Comparison of ENCODE assay signal across 8 cellular contexts in the genomic region with DNA sequence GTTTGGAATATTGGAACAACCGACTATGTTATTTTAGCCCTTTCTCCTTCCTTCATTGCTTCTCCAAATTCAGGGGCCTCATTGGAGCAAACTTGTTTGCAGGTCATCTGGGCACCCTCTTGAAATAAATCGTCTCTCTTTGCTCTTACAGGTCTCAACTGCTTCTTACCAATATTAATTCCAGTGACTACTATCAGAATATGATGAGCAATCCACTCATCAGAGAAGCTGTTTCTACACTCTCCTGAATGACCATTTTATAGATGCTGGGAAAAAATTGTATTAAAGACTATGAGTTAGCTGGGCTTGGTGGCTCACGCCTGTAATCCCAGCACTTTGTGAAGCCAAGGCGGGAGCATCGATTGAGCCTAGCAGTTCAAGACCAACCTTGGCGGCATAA. TPM values are rescaled to one million over a fixed set of nuclear protein-coding genes. Genes with fewer than 3 reads are reported as not detected.
DNase-seq lines count a peak whose midpoint lies in the region; ATAC-seq lines count a peak whose summit lies in the region.

No MANE protein-coding gene starts in this region.

- CTCF ChIA-PET in activated CD4-positive, alpha-beta memory T cell treated with anti-CD3 and anti-CD28 coated beads, Interleukin-2, amount 10 ng/mL, durations not matched to agents 7 days and 5 days (lab: Charles Lee): interaction anchor here (0.7 kb wide), 1 partner anchor 11 kb away, joined by 3 read pairs; no protein-coding TSS in a partner anchor

- no peaks in the 10 kb centered on the region for H3K27me3 ChIP-seq in subcutaneous abdominal adipose tissue (ENCODE audit: control insufficient read depth in 5 of 5, insufficient read depth in 4 of 5, low read length in 5 of 5)

- peaks cover 2 to 22% (median 12%) of the 10 kb centered on the region in 5 donors for H3K4me1 ChIP-seq in subcutaneous abdominal adipose tissue (ENCODE audit: control insufficient read depth in 5 of 5, insufficient read depth in 5 of 5, low read length in 5 of 5)

- H3K36me3 Mint-ChIP-seq in activated CD4-positive, alpha-beta T cell treated with anti-CD3 and anti-CD28 coated beads, Interleukin-2, amount 10 ng/mL, durations not matched to agents 24 days and 14 days (ENCODE audit: low read depth): peaks cover 2% of the 10 kb centered on the region
- peaks cover 3% of the 10 kb centered on the region for H3K36me3 Mint-ChIP-seq in activated CD4-positive, alpha-beta memory T cell treated with anti-CD3 and anti-CD28 coated beads, Interleukin-2, amount 10 ng/mL, durations not matched to agents 7 days and 5 days (ENCODE audit: low read depth)
- H3K36me3 Mint-ChIP-seq in immature natural killer cell: no peaks in the 10 kb centered on the region

- peak overlapping the region in 2 of 5 donors; percentile 76 to 80 for H3K9ac ChIP-seq in subcutaneous abdominal adipose tissue (ENCODE audit: low read length in 5 of 5)

- no peaks in the 10 kb centered on the region for H3K27me3 Mint-ChIP-seq in activated CD4-positive, alpha-beta T cell treated with anti-CD3 and anti-CD28 coated beads, Interleukin-2, amount 10 ng/mL, durations not matched to agents 24 days and 14 days
- H3K27me3 Mint-ChIP-seq in activated CD4-positive, alpha-beta memory T cell treated with anti-CD3 and anti-CD28 coated beads, Interleukin-2, amount 10 ng/mL, durations not matched to agents 7 days and 5 days: no peaks in the 10 kb centered on the region
- H3K27me3 Mint-ChIP-seq in immature natural killer cell (ENCODE audit: low read depth in 3 of 3): peaks cover 7 to 23% (median 17%) of the 10 kb centered on the region in 3 donors

- H3K4me1 Mint-ChIP-seq in activated CD4-positive, alpha-beta T cell treated with anti-CD3 and anti-CD28 coated beads, Interleukin-2, amount 10 ng/mL, durations not matched to agents 24 days and 14 days: peaks cover 39% of the 10 kb centered on the region
- H3K4me1 Mint-ChIP-seq in activated CD4-positive, alpha-beta memory T cell treated with anti-CD3 and anti-CD28 coated beads, Interleukin-2, amount 10 ng/mL, durations not matched to agents 7 days and 5 days: peaks cover 51% of the 10 kb centered on the region
- peaks cover 43 to 45% of the 10 kb centered on the region in 2 donors for H3K4me1 Mint-ChIP-seq in immature natural killer cell

- peak overlapping the region; percentile 96 for H3K27ac ChIP-seq in subcutaneous abdominal adipose tissue (ENCODE audit: low read depth, low read length)

- H3K4me3 ChIP-seq in subcutaneous abdominal adipose tissue (ENCODE audit: low read depth in 1 of 5, low read length in 5 of 5): peak overlapping the region in 2 of 5 donors; percentile 72 to 87

- POLR2A ChIA-PET in activated CD4-positive, alpha-beta memory T cell treated with anti-CD3 and anti-CD28 coated beads, Interleukin-2, amount 10 ng/mL, durations not matched to agents 7 days and 5 days (lab: Charles Lee): interaction anchor here (0.9 to 5.3 kb wide), 7 partner anchors 11 to 28 kb away, joined by 3 to 197 read pairs (median 7); a partner anchor contains a TSS

- H3K27ac Mint-ChIP-seq in activated CD4-positive, alpha-beta T cell treated with anti-CD3 and anti-CD28 coated beads, Interleukin-2, amount 10 ng/mL, durations not matched to agents 24 days and 14 days: peak overlapping the region; percentile 52
- H3K27ac Mint-ChIP-seq in activated CD4-positive, alpha-beta memory T cell treated with anti-CD3 and anti-CD28 coated beads, Interleukin-2, amount 10 ng/mL, durations not matched to agents 7 days and 5 days: peak overlapping the region; percentile 53
- H3K27ac Mint-ChIP-seq in immature natural killer cell: peak overlapping the region; percentile 80 to 99 (median 92)

- H3K4me3 Mint-ChIP-seq in activated CD4-positive, alpha-beta T cell treated with anti-CD3 and anti-CD28 coated beads, Interleukin-2, amount 10 ng/mL, durations not matched to agents 24 days and 14 days: peak overlapping the region; percentile 62
- peak overlapping the region; percentile 85 for H3K4me3 Mint-ChIP-seq in activated CD4-positive, alpha-beta memory T cell treated with anti-CD3 and anti-CD28 coated beads, Interleukin-2, amount 10 ng/mL, durations not matched to agents 7 days and 5 days
- H3K4me3 Mint-ChIP-seq in immature natural killer cell: peak overlapping the region; percentile 47 to 95 (median 65)

- no peak for DNase-seq in activated CD4-positive, alpha-beta T cell treated with anti-CD3 and anti-CD28 coated beads, Interleukin-2, amount 10 ng/mL, durations not matched to agents 24 days and 14 days
- no peak for DNase-seq in activated CD4-positive, alpha-beta T cell treated with anti-CD3 and anti-CD28 coated beads, Interleukin-2, amount 50 U/mL, for 48 hours
- no peak for DNase-seq in activated CD4-positive, alpha-beta memory T cell treated with anti-CD3 and anti-CD28 coated beads, Interleukin-2, amount 10 ng/mL, durations not matched to agents 7 days and 5 days
- no peak for DNase-seq in immature natural killer cell
- no peak for DNase-seq in germinal center (ENCODE audit: low spot score)

- H3K9me3 ChIP-seq in subcutaneous abdominal adipose tissue (ENCODE audit: control insufficient read depth in 5 of 5, low read length in 5 of 5): no peaks in the 10 kb centered on the region

- H3K9me3 Mint-ChIP-seq in activated CD4-positive, alpha-beta T cell treated with anti-CD3 and anti-CD28 coated beads, Interleukin-2, amount 10 ng/mL, durations not matched to agents 24 days and 14 days: no peaks in the 10 kb centered on the region
- no peaks in the 10 kb centered on the region for H3K9me3 Mint-ChIP-seq in activated CD4-positive, alpha-beta memory T cell treated with anti-CD3 and anti-CD28 coated beads, Interleukin-2, amount 10 ng/mL, durations not matched to agents 7 days and 5 days
- no peaks in the 10 kb centered on the region for H3K9me3 Mint-ChIP-seq in immature natural killer cell

- ATAC-seq in GM21390 (IDR thresholded peaks at IDR 0.05; ENCODE audit: unreplicated experiment) (no peak), GM18868 (IDR thresholded peaks at IDR 0.05; ENCODE audit: unreplicated experiment) (no peak)

- no peaks in the 10 kb centered on the region for H3K36me3 ChIP-seq in subcutaneous abdominal adipose tissue (ENCODE audit: control insufficient read depth in 5 of 5, insufficient read depth in 5 of 5, low read length in 5 of 5)

- intact Hi-C loops in activated CD4-positive, alpha-beta T cell treated with anti-CD3 and anti-CD28 coated beads, Interleukin-2, amount 10 ng/mL, durations not matched to agents 24 days and 14 days (cut with micrococcal nuclease): no loop called here

RNA-seq across cellular contexts. Expression of a gene that starts 12.5 kb away (rescaled TPM):
- total RNA-seq in activated CD4-positive, alpha-beta T cell treated with anti-CD3 and anti-CD28 coated beads, Interleukin-2, amount 10 ng/mL, durations not matched to agents 24 days and 14 days: 513 and 516 TPM in 2 replicates
- total RNA-seq in activated CD4-positive, alpha-beta memory T cell treated with anti-CD3 and anti-CD28 coated beads, Interleukin-2, amount 10 ng/mL, durations not matched to agents 7 days and 5 days: 100 to 1,000 TPM; 477 to 494 TPM
- 100 to 1,000 TPM; 184 to 274 (median 203) TPM for polyA plus RNA-seq in immature natural killer cell

RNA-seq across cellular contexts. Expression of a gene that starts 15.4 kb away (rescaled TPM):
- total RNA-seq in activated CD4-positive, alpha-beta T cell treated with anti-CD3 and anti-CD28 coated beads, Interleukin-2, amount 10 ng/mL, durations not matched to agents 24 days and 14 days: 1.5 and 1.6 TPM in 2 replicates
- 1 to 10 TPM; 6.1 TPM for total RNA-seq in activated CD4-positive, alpha-beta memory T cell treated with anti-CD3 and anti-CD28 coated beads, Interleukin-2, amount 10 ng/mL, durations not matched to agents 7 days and 5 days
- polyA plus RNA-seq in immature natural killer cell: 10 to 100 TPM in 2 of 3 donors, 1 to 10 TPM in 1; 7.7 to 15.8 (median 13.0) TPM

RNA-seq across cellular contexts. Expression of a gene that starts 50.1 kb away (rescaled TPM):
- total RNA-seq in activated CD4-positive, alpha-beta T cell treated with anti-CD3 and anti-CD28 coated beads, Interleukin-2, amount 10 ng/mL, durations not matched to agents 24 days and 14 days: not detected in 2 replicates
- total RNA-seq in activated CD4-positive, alpha-beta memory T cell treated with anti-CD3 and anti-CD28 coated beads, Interleukin-2, amount 10 ng/mL, durations not matched to agents 7 days and 5 days: not detected
- polyA plus RNA-seq in immature natural killer cell: not detected
